ENCODE assay signal across 8 cellular contexts in the genomic region with DNA sequence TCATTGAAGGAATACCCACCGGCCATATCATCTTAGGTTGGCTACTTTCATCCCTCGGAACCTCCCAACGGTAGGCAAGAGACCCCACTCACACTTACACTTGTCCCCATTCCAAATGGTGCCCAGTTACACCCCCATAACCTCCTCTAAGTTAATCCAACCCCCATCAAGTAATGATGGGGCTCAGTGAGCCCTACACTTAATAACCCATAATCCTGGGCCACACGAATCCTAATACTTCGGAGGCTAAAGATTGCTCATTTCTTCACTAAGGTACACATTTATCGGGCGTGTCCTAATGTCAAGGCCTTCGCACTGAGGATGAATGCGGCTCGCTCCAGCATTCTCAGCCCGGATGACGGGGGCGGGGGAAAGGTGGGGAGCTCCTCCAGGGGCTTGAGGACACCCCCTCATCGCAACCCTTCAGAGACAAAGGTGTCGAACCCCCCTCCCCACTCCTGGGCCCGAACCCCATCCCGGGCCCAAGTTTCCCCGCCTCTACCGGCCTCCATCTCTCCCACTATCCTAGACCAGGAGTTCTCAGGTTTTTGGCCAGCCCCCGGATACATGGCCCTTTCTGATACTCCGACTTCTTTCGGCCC. TPM values are rescaled to one million over a fixed set of nuclear protein-coding genes. Genes with fewer than 3 reads are reported as not detected.
A peak's percentile ranks its signal among the peaks of the same experiment; 100 is the strongest.
DNase-seq lines count a peak whose midpoint lies in the region; ATAC-seq and TF ChIP-seq lines count a peak whose summit lies in the region.

No MANE protein-coding gene starts in this region.

- H3K9me3 ChIP-seq in HUES64 (ENCODE audit: insufficient read depth, low read depth, low read length) (no peaks in the 10 kb centered on the region), endodermal cell (ENCODE audit: control insufficient read depth, low read length) (peaks cover 7% of the 10 kb centered on the region)

- H3K36me3 Mint-ChIP-seq in endodermal cell (ENCODE audit: low read depth), result peaks cover 48% of the 10 kb centered on the region

- H3K36me3 ChIP-seq in HUES64 (ENCODE audit: insufficient read depth, low read length) (peaks cover 46% of the 10 kb centered on the region), endodermal cell (ENCODE audit: control insufficient read depth, insufficient read depth, low read length) (peaks cover 46% of the 10 kb centered on the region)

- H3K4me3 ChIP-seq in HUES64 (ENCODE audit: low read length) (peak overlapping the region; percentile 91), endodermal cell (ENCODE audit: low read length) (peak overlapping the region; percentile 96)

- 1% methylated on average over 22 of the region's 22 CpGs for WGBS in HUES64
- WGBS in endodermal cell (ENCODE audit: insufficient coverage in 1 of 2, insufficient read length in 1 of 2), 2 experiments, result 0 to 2% methylated on average over 13 to 22 of the region's 22 CpGs

- H3K27me3 ChIP-seq in HUES64 (ENCODE audit: insufficient read depth, low read length) (no peaks in the 10 kb centered on the region), endodermal cell (ENCODE audit: control insufficient read depth, insufficient read depth, low read length, poor library complexity, severe bottlenecking) (no peaks in the 10 kb centered on the region)

- peak overlapping the region; percentile 67 for H3K27ac ChIP-seq in HUES64 (ENCODE audit: low read depth, low read length)
- peak overlapping the region; percentile 85 for H3K27ac ChIP-seq in endodermal cell (ENCODE audit: low read depth, low read length)

- DNase-seq in ELR (ENCODE audit: low read depth), result peak; percentile 33
- no peak for DNase-seq in endodermal cell
- DNase-seq in omental fat pad (ENCODE audit: low spot score), result no peak
- no peak for DNase-seq in NCI-H1092 treated with DMSO at 0.1 percent for 48 hours (lab: John Stamatoyannopoulos, UW)
- no peak for DNase-seq in mucosa of gallbladder (ENCODE audit: low spot score)

- peak overlapping the region; percentile 97 for H3K9ac ChIP-seq in HUES64 (ENCODE audit: low read depth, low read length)
- H3K9ac ChIP-seq in endodermal cell (ENCODE audit: extremely low read depth, low read length, poor library complexity, severe bottlenecking), result peak overlapping the region; percentile 97

- peak; percentile 17 for ATAC-seq in omental fat pad (ENCODE audit: low FRiP score)
- no peak for ATAC-seq in HG02678 (IDR thresholded peaks at IDR 0.05; ENCODE audit: unreplicated experiment)
- no peak for ATAC-seq in GM19463 (IDR thresholded peaks at IDR 0.05; ENCODE audit: unreplicated experiment)

- no peaks in the 10 kb centered on the region for H3K9me3 Mint-ChIP-seq in endodermal cell

- H3K4me1 ChIP-seq in HUES64 (ENCODE audit: insufficient read depth, low read length) (peaks cover 6% of the 10 kb centered on the region; the same call in 1 of the 2 replicates), endodermal cell (ENCODE audit: control insufficient read depth, insufficient read depth, low read length) (no peaks in the 10 kb centered on the region)

- TF ChIP-seq CTCF in endodermal cell (conservative IDR thresholded peaks at IDR 0.05), result no peak
- no peak for TF ChIP-seq CTCF in omental fat pad (IDR thresholded peaks at IDR 0.05)

- peaks cover 8% of the 10 kb centered on the region for H3K4me1 Mint-ChIP-seq in endodermal cell

- H3K27ac Mint-ChIP-seq in endodermal cell, result no peak overlapping the region

- no peak overlapping the region for H3K4me3 Mint-ChIP-seq in endodermal cell

- H3K27me3 Mint-ChIP-seq in endodermal cell (ENCODE audit: insufficient read depth), result no peaks in the 10 kb centered on the region

RNA-seq across cellular contexts. Expression of a gene that starts 0.4 kb away (rescaled TPM):
- polyA plus RNA-seq in HUES64 (2013, experiment 1 of 2), result 379 TPM
- polyA plus RNA-seq in HUES64 (2013, experiment 2 of 2), result 354 TPM
- 100 to 1,000 TPM; 280 to 315 TPM for total RNA-seq in endodermal cell
- 351 TPM for polyA plus RNA-seq in endodermal cell (2013, experiment 1 of 2)
- 338 TPM for polyA plus RNA-seq in endodermal cell (2013, experiment 2 of 2)
- total RNA-seq in omental fat pad, result 100 to 1,000 TPM in 3 of 4 donors, 10 to 100 TPM in 1; 80.2 to 201 (median 122) TPM
- total RNA-seq in mucosa of gallbladder, result 87.6 TPM

RNA-seq across cellular contexts. Expression of a gene that starts 8.1 kb away (rescaled TPM):
- polyA plus RNA-seq in HUES64 (2013, experiment 1 of 2), result 5.6 TPM
- 5.8 TPM for polyA plus RNA-seq in HUES64 (2013, experiment 2 of 2)
- total RNA-seq in endodermal cell (1 to 10 TPM; 2.7 to 4.5 TPM), omental fat pad (100 to 1,000 TPM in 3 of 4 donors, 10 to 100 TPM in 1; 87.3 to 203 (median 120) TPM), mucosa of gallbladder (8.8 TPM)
- polyA plus RNA-seq in endodermal cell (2013, experiment 1 of 2), result 1.00 TPM
- polyA plus RNA-seq in endodermal cell (2013, experiment 2 of 2), result 1.4 TPM

RNA-seq across cellular contexts. Expression of a gene that starts 11.9 kb away (rescaled TPM):
- 27.6 TPM for polyA plus RNA-seq in HUES64 (2013, experiment 1 of 2)
- 30.9 TPM for polyA plus RNA-seq in HUES64 (2013, experiment 2 of 2)
- total RNA-seq in endodermal cell (10 to 100 TPM; 23.5 to 25.5 TPM), omental fat pad (10 to 100 TPM; 40.2 to 62.2 (median 54.8) TPM), mucosa of gallbladder (38.8 TPM)
- 50.9 TPM for polyA plus RNA-seq in endodermal cell (2013, experiment 1 of 2)
- polyA plus RNA-seq in endodermal cell (2013, experiment 2 of 2), result 42.8 TPM

RNA-seq across cellular contexts. Expression of a gene that starts 36.5 kb away (rescaled TPM):
- 86.5 TPM for polyA plus RNA-seq in HUES64 (2013, experiment 1 of 2)
- polyA plus RNA-seq in HUES64 (2013, experiment 2 of 2), result 91.9 TPM
- 100 to 1,000 TPM in 1 of 2 donors, 10 to 100 TPM in 1; 98.4 to 117 TPM for total RNA-seq in endodermal cell
- 115 TPM for polyA plus RNA-seq in endodermal cell (2013, experiment 1 of 2)
- polyA plus RNA-seq in endodermal cell (2013, experiment 2 of 2), result 106 TPM
- 10 to 100 TPM; 31.4 to 63.5 (median 53.7) TPM for total RNA-seq in omental fat pad
- 69.4 TPM for total RNA-seq in mucosa of gallbladder

RNA-seq across cellular contexts. Expression of a gene that starts 42.1 kb away (rescaled TPM):
- polyA plus RNA-seq in HUES64 (2013, experiment 1 of 2), result 1.5 TPM
- polyA plus RNA-seq in HUES64 (2013, experiment 2 of 2), result 1.1 TPM
- 1 to 10 TPM; 1.8 to 5.0 TPM for total RNA-seq in endodermal cell
- polyA plus RNA-seq in endodermal cell (2013, experiment 1 of 2), result 1.8 TPM
- polyA plus RNA-seq in endodermal cell (2013, experiment 2 of 2), result 2.2 TPM
- 10 to 100 TPM in 3 of 4 donors, 1 to 10 TPM in 1; 6.0 to 36.5 (median 23.7) TPM for total RNA-seq in omental fat pad
- 3.3 TPM for total RNA-seq in mucosa of gallbladder
